In the genomic region with DNA sequence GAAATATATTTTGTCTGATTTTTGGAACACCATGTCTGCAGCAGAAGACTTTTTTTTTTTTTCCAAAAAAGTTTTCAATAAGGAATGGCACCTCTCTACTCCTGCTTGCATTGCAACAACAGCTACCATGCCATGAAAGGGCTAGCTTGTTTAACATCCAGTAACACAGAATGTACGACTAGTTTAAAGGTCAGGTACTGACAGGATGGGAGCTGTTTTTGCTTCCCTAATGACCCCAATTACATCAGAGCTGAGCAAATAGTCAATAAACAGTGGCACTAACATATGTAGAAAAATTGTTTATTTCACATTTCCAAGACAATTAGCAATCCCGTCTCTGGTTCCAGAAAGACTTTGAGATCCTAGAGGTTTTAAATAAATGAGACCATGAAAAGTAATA, we compare ENCODE assay signal across 20 cellular contexts.
"Had no signal": no experiment of that assay in that cellular context is flagged by ENCODE, and none has a peak within 500 bp of the region (broad histone marks: within the 10 kb centered on the region; RNA-seq: fewer than 3 reads in every experiment).

No MANE protein-coding gene starts in this region.

- H3K27me3 Mint-ChIP-seq: stimulated activated naive B cell treated with anti-CD40 and anti-IgM and Interleukin-4, amounts not matched to agents 10 μg/mL and 1 μg/mL and 100 μg/mL, for 72 hours; stimulated activated naive CD8-positive, alpha-beta T cell treated with anti-CD3 and anti-CD28 coated beads, Interleukin-15, amount 100 ng/mL, for 72 hours had no signal

- H3K4me3 Mint-ChIP-seq: naive thymus-derived CD4-positive, alpha-beta T cell; nephron progenitor cell; stimulated activated naive B cell treated with anti-CD40 and anti-IgM and Interleukin-4, amounts not matched to agents 10 μg/mL and 1 μg/mL and 100 μg/mL, for 72 hours; stimulated activated naive CD8-positive, alpha-beta T cell treated with anti-CD3 and anti-CD28 coated beads, Interleukin-15, amount 100 ng/mL, for 72 hours had no signal

- H3K36me3 ChIP-seq: esophagus muscularis mucosa, neutrophil, sigmoid colon, tibial nerve, upper lobe of right lung, vagina had no signal

- H3K36me3 Mint-ChIP-seq: stimulated activated naive B cell treated with anti-CD40 and anti-IgM and Interleukin-4, amounts not matched to agents 10 μg/mL and 1 μg/mL and 100 μg/mL, for 72 hours had no signal

- H3K4me1 ChIP-seq: esophagus muscularis mucosa, foreskin keratinocyte, sigmoid colon, testis, upper lobe of right lung had no signal

- H3K4me3 ChIP-seq: esophagus muscularis mucosa, sigmoid colon, skin epidermis, testis, tibial nerve, upper lobe of right lung, vagina had no signal

- H3K4me1 Mint-ChIP-seq: naive thymus-derived CD4-positive, alpha-beta T cell; stimulated activated naive B cell treated with anti-CD40 and anti-IgM and Interleukin-4, amounts not matched to agents 10 μg/mL and 1 μg/mL and 100 μg/mL, for 72 hours; stimulated activated naive CD8-positive, alpha-beta T cell treated with anti-CD3 and anti-CD28 coated beads, Interleukin-15, amount 100 ng/mL, for 72 hours had no signal

- H3K27ac ChIP-seq: epithelial cell of prostate, esophagus muscularis mucosa, foreskin keratinocyte, neutrophil, sigmoid colon, skin epidermis, testis, tibial nerve, upper lobe of right lung, vagina had no signal

- DNase-seq: effector memory CD4-positive, alpha-beta T cell; foreskin keratinocyte; kidney; left cardiac atrium; mammary epithelial cell; naive thymus-derived CD4-positive, alpha-beta T cell; nephron progenitor cell; sigmoid colon; stimulated activated CD4-positive, alpha-beta T cell treated with anti-CD3 and anti-CD28 coated beads, Interleukin-2, amount 100 ng/mL, for 24 hours; stimulated activated CD4-positive, alpha-beta T cell treated with anti-CD3 and anti-CD28 coated beads, Interleukin-4, amount 100 ng/mL, for 4 hours; stimulated activated naive B cell treated with anti-CD40 and anti-IgM and Interleukin-4, amounts not matched to agents 10 μg/mL and 1 μg/mL and 100 μg/mL, for 72 hours; stimulated activated naive CD8-positive, alpha-beta T cell treated with anti-CD3 and anti-CD28 coated beads, Interleukin-15, amount 100 ng/mL, for 72 hours; testis; upper lobe of right lung had no signal

- H3K27me3 ChIP-seq: esophagus muscularis mucosa, neutrophil, sigmoid colon, testis, tibial nerve, upper lobe of right lung, vagina had no signal

- ATAC-seq: foreskin keratinocyte; left cardiac atrium; naive thymus-derived CD4-positive, alpha-beta T cell; stimulated activated naive B cell treated with anti-CD40 and anti-IgM and Interleukin-4, amounts not matched to agents 10 μg/mL and 1 μg/mL and 100 μg/mL, for 72 hours; stimulated activated naive CD8-positive, alpha-beta T cell treated with anti-CD3 and anti-CD28 coated beads, Interleukin-15, amount 100 ng/mL, for 72 hours; upper lobe of right lung had no signal

- H3K9me3 ChIP-seq: neutrophil, sigmoid colon, testis, tibial nerve, upper lobe of right lung, vagina had no signal

- H3K27ac Mint-ChIP-seq: naive thymus-derived CD4-positive, alpha-beta T cell; nephron progenitor cell; stimulated activated naive B cell treated with anti-CD40 and anti-IgM and Interleukin-4, amounts not matched to agents 10 μg/mL and 1 μg/mL and 100 μg/mL, for 72 hours; stimulated activated naive CD8-positive, alpha-beta T cell treated with anti-CD3 and anti-CD28 coated beads, Interleukin-15, amount 100 ng/mL, for 72 hours had no signal
